ENCODE assay signal across 18 cellular contexts in genomic region chr4:139773560-139774318, GRCh38.
DNase-seq lines count a peak whose midpoint lies in the region; ATAC-seq, FAIRE-seq and TF ChIP-seq lines count a peak whose summit lies in the region.
"Had no signal": no experiment of that assay in that cellular context is flagged by ENCODE, and none has a peak within 500 bp of the region (broad histone marks: within the 10 kb centered on the region; RNA-seq: fewer than 3 reads in every experiment).

No MANE protein-coding gene starts in this region.

- TF ChIP-seq CTCF in liver (IDR thresholded peaks at IDR 0.05; ENCODE audit: low read depth, low read length, missing input control) = no peak
- no peak for TF ChIP-seq CTCF in HepG2 (CRISPR knock-in tag; IDR thresholded peaks at IDR 0.05)
- no peak for TF ChIP-seq CTCF in progenitor cell of endocrine pancreas (IDR thresholded peaks at IDR 0.05; ENCODE audit: unreplicated experiment)

- no peak overlapping the region for H3K4me2 ChIP-seq in HepG2 (ENCODE audit: low read depth, low read length)
- H3K4me2 ChIP-seq: KMS-11 had no signal

- CTCF ChIA-PET in HepG2 (lab: Yijun Ruan, JAX; ENCODE audit: low intra/inter-chr PET ratio, low total read pairs) = no interaction called here

- TF ChIP-seq EP300 in HepG2 (IDR thresholded peaks at IDR 0.05; ENCODE audit: low read depth in 2 of 2, low read length in 2 of 2) = no peak
- no peak for TF ChIP-seq EP300 in HepG2 (CRISPR knock-in tag; IDR thresholded peaks at IDR 0.05; ENCODE audit: borderline replicate concordance)

- H3K27me3 Mint-ChIP-seq in progenitor cell of endocrine pancreas = no peaks in the 10 kb centered on the region

- intact Hi-C loops in HepG2 (cut with micrococcal nuclease; ENCODE audit: unreplicated experiment) = no loop called here

- ATAC-seq in HepG2 = no peak
- ATAC-seq in HG02884 (IDR thresholded peaks at IDR 0.05; ENCODE audit: unreplicated experiment) = no peak
- ATAC-seq: HCT116 had no signal

- TF ChIP-seq POLR2A in HepG2 (IDR thresholded peaks at IDR 0.05; ENCODE audit: insufficient read depth in 1 of 2, low read depth in 2 of 2, low read length in 2 of 2) = no peak

- FAIRE-seq in HepG2 (lab: Jason Lieb, UNC) = no peak

- H3K27me3 ChIP-seq in liver (ENCODE audit: control insufficient read depth in 4 of 4, insufficient read depth in 4 of 4, low read length in 3 of 4) (no peaks in the 10 kb centered on the region), HepG2 (ENCODE audit: control insufficient read depth in 1 of 2, insufficient read depth in 2 of 2, low read length in 2 of 2) (no peaks in the 10 kb centered on the region; a peak in 1 of 5 replicates)

- H3K9me3 ChIP-seq in liver (ENCODE audit: control insufficient read depth in 4 of 4, low read length in 3 of 4) = no peaks in the 10 kb centered on the region
- no peaks in the 10 kb centered on the region for H3K9me3 ChIP-seq in HepG2 (ENCODE audit: low read length)

- DNase-seq in DMS 273 (lab: John Stamatoyannopoulos, UW; ENCODE audit: unreplicated experiment) = peak; percentile 26
- DNase-seq in DMS 273 treated with DMSO at 0.1 percent for 48 hours (lab: John Stamatoyannopoulos, UW) = no peak
- DNase-seq in HepG2 (ENCODE audit: low spot score) = no peak
- DNase-seq in RPMI8226 = peak; percentile 20
- DNase-seq in progenitor cell of endocrine pancreas (ENCODE audit: low spot score, unreplicated experiment) = no peak
- no peak for DNase-seq in NK-92 (lab: John Stamatoyannopoulos, UW; ENCODE audit: unreplicated experiment)
- DNase-seq: COR-L47, DND-41, NCI-H2081 treated with DMSO at 0.1 percent for 48 hours, NCI-H446 treated with DMSO at 0.1 percent for 48 hours, PC-3, T-helper 1 cell had no signal

- peak overlapping the region; percentile 33 for H3K27ac Mint-ChIP-seq in progenitor cell of endocrine pancreas

- no peaks in the 10 kb centered on the region for H4K20me1 ChIP-seq in HepG2 (ENCODE audit: insufficient read depth, low read length)

- H3K36me3 ChIP-seq in liver (ENCODE audit: control insufficient read depth in 4 of 4, insufficient read depth in 3 of 4, low read depth in 1 of 4, low read length in 3 of 4) (no peaks in the 10 kb centered on the region), HepG2 (replicated peaks in 1 of 2; ENCODE audit: control insufficient read depth in 1 of 2, insufficient read depth in 2 of 2, low read length in 2 of 2) (no peaks in the 10 kb centered on the region)

- H3K9ac ChIP-seq in liver (ENCODE audit: low read depth in 1 of 2, low read length in 2 of 2) (no peak overlapping the region), HepG2 (ENCODE audit: insufficient read depth, low read depth, low read length) (no peak overlapping the region)
- H3K9ac ChIP-seq: GM23248, KMS-11 had no signal

- no peak overlapping the region for H3K4me3 Mint-ChIP-seq in progenitor cell of endocrine pancreas (ENCODE audit: low read depth)

- 60% methylated on average over 6 of the region's 6 CpGs for WGBS in liver
- WGBS in HepG2 (ENCODE audit: low lambda C conversion rate) = 33% methylated on average over 6 of the region's 6 CpGs

- H3K27ac ChIP-seq in liver (ENCODE audit: low read depth in 1 of 2, low read length in 2 of 2) (no peak overlapping the region), HepG2 (ENCODE audit: extremely low read length, insufficient read depth, low read length) (no peak overlapping the region)
- H3K27ac ChIP-seq: GM23248, HL-60, KMS-11 had no signal

- no peak for TF ChIP-seq RAD21 in liver (IDR thresholded peaks at IDR 0.05)
- TF ChIP-seq RAD21 in HepG2 (CRISPR knock-in tag; IDR thresholded peaks at IDR 0.05) = no peak

- H2AFZ ChIP-seq in HepG2 (ENCODE audit: low read length) = no peak overlapping the region
- H2AFZ ChIP-seq: GM23248 had no signal

- no peaks in the 10 kb centered on the region for H3K79me2 ChIP-seq in HepG2 (ENCODE audit: insufficient read depth, low read length)

- in situ Hi-C loops in HepG2 (cut with HindIII; ENCODE audit: extremely low pct_ligation_motif_present, low pct_unique_long_range_greater_than_20kb) = no loop called here

- H3K9me3 Mint-ChIP-seq in progenitor cell of endocrine pancreas (ENCODE audit: low read depth) = no peaks in the 10 kb centered on the region

- H3K4me3 ChIP-seq in liver (ENCODE audit: low read depth in 1 of 3, low read length in 3 of 3) (no peak overlapping the region), HepG2 (replicated peaks in 1 of 3; ENCODE audit: insufficient read depth in 1 of 3, low read depth in 2 of 3, low read length in 3 of 3) (no peak overlapping the region)
- H3K4me3 ChIP-seq: GM23248 had no signal

- no TSS peak for BruUV-seq in HepG2 (replicated peaks; lab: Mats Ljungman, UMichigan)

- H3K4me1 Mint-ChIP-seq in progenitor cell of endocrine pancreas (ENCODE audit: low read depth) = peaks cover 26% of the 10 kb centered on the region

- H3K4me1 ChIP-seq in liver (ENCODE audit: control insufficient read depth in 4 of 4, insufficient read depth in 4 of 4, low read length in 3 of 4) = peaks cover 0 to 7% (median 6%) of the 10 kb centered on the region in 4 donors
- H3K4me1 ChIP-seq in HepG2 (ENCODE audit: insufficient read depth, low read length) = peaks cover 20% of the 10 kb centered on the region

- H3K36me3 Mint-ChIP-seq in progenitor cell of endocrine pancreas (ENCODE audit: insufficient read depth) = peaks cover 8% of the 10 kb centered on the region

- POLR2A ChIA-PET in HepG2 (lab: Yijun Ruan, JAX) = no interaction called here

TF ChIP-seq in liver, 16 proteins besides CTCF, POLR2A, EP300 and RAD21:
- peak; percentile 41 to 45 for TF ChIP-seq EGR1 (IDR thresholded peaks at IDR 0.05; ENCODE audit: low read depth in 2 of 2)
- peak; percentile 18 to 21 for TF ChIP-seq HNF4A (conservative IDR thresholded peaks at IDR 0.05)
- peak; percentile 57 for TF ChIP-seq FOXA2 (IDR thresholded peaks at IDR 0.05)
- TF ChIP-seq FOXA1 (IDR thresholded peaks at IDR 0.05) = no peak

TF ChIP-seq in HepG2, 621 proteins besides CTCF, POLR2A, EP300 and RAD21:
- TF ChIP-seq RNF219 (CRISPR knock-in tag; IDR thresholded peaks at IDR 0.05) = no peak

Comparison
In these comparisons a context has a peak if more than half of its experiments do, and no peak if none do; other contexts are left out.
1. DNase-seq: peak in DMS 273 (single experiment) and RPMI8226 (single experiment); none in DMS 273 treated with DMSO at 0.1 percent for 48 hours (single experiment), HepG2 (single experiment), progenitor cell of endocrine pancreas (single experiment) and NK-92 (single experiment).